ENCODE assay signal across 14 cellular contexts in the genomic region with DNA sequence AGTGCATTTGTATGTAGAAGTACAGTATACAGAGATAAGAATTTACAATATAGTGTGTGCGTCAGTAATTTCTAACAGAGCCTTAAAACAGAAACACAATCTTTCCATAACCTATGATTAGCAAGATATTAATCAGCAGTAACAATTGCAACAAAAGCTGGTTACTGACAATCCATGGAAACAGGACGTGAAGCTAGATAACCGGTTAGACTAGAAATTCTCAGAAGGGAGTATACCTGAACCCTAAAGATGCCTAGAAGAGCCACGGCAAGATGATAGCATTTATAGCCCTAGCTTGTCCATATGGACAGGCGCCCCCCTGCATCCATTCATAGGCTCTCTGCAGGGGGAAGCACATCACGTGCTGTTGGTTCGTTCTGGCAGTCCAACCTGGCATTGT. TPM values are rescaled to one million over a fixed set of nuclear protein-coding genes. Genes with fewer than 3 reads are reported as not detected.
DNase-seq lines count a peak whose midpoint lies in the region; ATAC-seq and TF ChIP-seq lines count a peak whose summit lies in the region.
"Not testable (repeated sequence)": the region's sequence is repeated elsewhere in the genome, so short reads cannot be mapped to it uniquely, and the experiment has no call there.
"Had no signal": no experiment of that assay in that cellular context is flagged by ENCODE, and none has a peak within 500 bp of the region (broad histone marks: within the 10 kb centered on the region; RNA-seq: fewer than 3 reads in every experiment).

No MANE protein-coding gene starts in this region.

- peaks cover 42% of the 10 kb centered on the region for H3K4me1 Mint-ChIP-seq in nephron
- H3K4me1 Mint-ChIP-seq in type B pancreatic cell (ENCODE audit: unreplicated experiment) = peaks cover 45% of the 10 kb centered on the region

- TF ChIP-seq CTCF in VCaP (conservative IDR thresholded peaks at IDR 0.05); foreskin keratinocyte (conservative IDR thresholded peaks at IDR 0.05); nephron (IDR thresholded peaks at IDR 0.05; ENCODE audit: unreplicated experiment in 3 of 3); type B pancreatic cell (conservative IDR thresholded peaks at IDR 0.05): not testable (repeated sequence)

- not testable (repeated sequence) for H3K27me3 Mint-ChIP-seq in nephron (ENCODE audit: low read depth); type B pancreatic cell

- not testable (repeated sequence) for H3K4me1 ChIP-seq in foreskin keratinocyte

- peak overlapping the region; percentile 93 to 97 (median 93) for H3K27ac Mint-ChIP-seq in nephron
- peak overlapping the region; percentile 91 for H3K27ac Mint-ChIP-seq in type B pancreatic cell

- H3K4me3 Mint-ChIP-seq in nephron (peak overlapping the region in 1 of 3 experiments; percentile 67), type B pancreatic cell (peak overlapping the region; percentile 71)

- H3K36me3 Mint-ChIP-seq in nephron (ENCODE audit: low read depth); type B pancreatic cell: not testable (repeated sequence)

- not testable (repeated sequence) for H3K9me3 Mint-ChIP-seq in nephron, type B pancreatic cell

- H3K27me3 ChIP-seq in foreskin keratinocyte = peaks cover 21% of the 10 kb centered on the region

- peak overlapping the region; percentile 98 for H3K27ac ChIP-seq in VCaP
- H3K27ac ChIP-seq in foreskin keratinocyte = not testable (repeated sequence)

- DNase-seq in G401 (ENCODE audit: low spot score) = peak; percentile 18
- DNase-seq in NCI-H1417 (lab: John Stamatoyannopoulos, UW) = peak in 2 of 3 experiments; percentile 63 to 87
- DNase-seq in NCI-H748 (lab: John Stamatoyannopoulos, UW; ENCODE audit: unreplicated experiment) = peak; percentile 87
- DNase-seq in dermis blood vessel endothelial cell = peak; percentile 19
- DNase-seq in foreskin keratinocyte = peak; percentile 27 to 64
- not testable (repeated sequence) for DNase-seq in type B pancreatic cell (ENCODE audit: extremely low spot score, unreplicated experiment)

- in situ Hi-C loops in G401 (cut with HindIII; ENCODE audit: low sequenced_read_pairs) = not testable (repeated sequence)

- ATAC-seq in foreskin keratinocyte = not testable (repeated sequence)

RNA-seq across cellular contexts. Expression of a gene that starts 1.8 kb away (rescaled TPM):
- not detected in 2 replicates for total RNA-seq in G401 (2014; rRNA removed; shearing (Covaris generic))
- total RNA-seq in dermis blood vessel endothelial cell (2.4 and 3.1 TPM in 2 replicates), foreskin keratinocyte (not detected in 2 replicates), type B pancreatic cell (ENCODE audit: low replicate concordance) (0.67 and 1.4 TPM in 2 replicates)
- polyA plus RNA-seq in foreskin keratinocyte = not detected in 2 replicates
- total RNA-seq: CD8-positive, alpha-beta T cell; NCI-H460; RPMI7951 had no signal
- polyA plus RNA-seq: IgD-negative memory B cell had no signal

RNA-seq across cellular contexts. Expression of a gene that starts 35.9 kb away (rescaled TPM):
- total RNA-seq in G401 (2014; rRNA removed; shearing (Covaris generic)) = 22.8 and 33.5 TPM in 2 replicates
- total RNA-seq in dermis blood vessel endothelial cell = 57.7 and 67.7 TPM in 2 replicates
- total RNA-seq in foreskin keratinocyte = 14.7 TPM in 2 replicates
- 10.0 and 10.6 TPM in 2 replicates for polyA plus RNA-seq in foreskin keratinocyte
- 23.7 and 30.4 TPM in 2 replicates for total RNA-seq in type B pancreatic cell (ENCODE audit: low replicate concordance)

RNA-seq across cellular contexts. Expression of a gene that starts 42.9 kb away (rescaled TPM):
- not detected in 2 replicates for total RNA-seq in G401 (2014; rRNA removed; shearing (Covaris generic))
- total RNA-seq in dermis blood vessel endothelial cell (212 and 214 TPM in 2 replicates), foreskin keratinocyte (0.85 and 0.88 TPM in 2 replicates), type B pancreatic cell (ENCODE audit: low replicate concordance) (2.0 and 2.3 TPM in 2 replicates)
- polyA plus RNA-seq in foreskin keratinocyte = 0.25 and 0.54 TPM in 2 replicates
- total RNA-seq: A673, SJCRH30 had no signal

RNA-seq across cellular contexts. Expression of a gene that starts 49.5 kb away (rescaled TPM):
- not detected in 2 replicates for total RNA-seq in G401 (2014; rRNA removed; shearing (Covaris generic))
- total RNA-seq in dermis blood vessel endothelial cell (29.5 and 34.9 TPM in 2 replicates), foreskin keratinocyte (1.3 and 1.8 TPM in 2 replicates), type B pancreatic cell (ENCODE audit: low replicate concordance) (5.4 and 6.8 TPM in 2 replicates)
- 1.2 and 2.2 TPM in 2 replicates for polyA plus RNA-seq in foreskin keratinocyte

Comparison
In these comparisons a context has a peak if more than half of its experiments do, and no peak if none do; other contexts are left out.
1. RNA of a gene that starts 42.9 kb away (total RNA-seq): 212 to 214 TPM in dermis blood vessel endothelial cell; 2.0 to 2.3 TPM in type B pancreatic cell, 0.85 to 0.88 TPM in foreskin keratinocyte and not detected in G401; every median in the first group is over 10 times any median in the second.